In the genomic region with DNA sequence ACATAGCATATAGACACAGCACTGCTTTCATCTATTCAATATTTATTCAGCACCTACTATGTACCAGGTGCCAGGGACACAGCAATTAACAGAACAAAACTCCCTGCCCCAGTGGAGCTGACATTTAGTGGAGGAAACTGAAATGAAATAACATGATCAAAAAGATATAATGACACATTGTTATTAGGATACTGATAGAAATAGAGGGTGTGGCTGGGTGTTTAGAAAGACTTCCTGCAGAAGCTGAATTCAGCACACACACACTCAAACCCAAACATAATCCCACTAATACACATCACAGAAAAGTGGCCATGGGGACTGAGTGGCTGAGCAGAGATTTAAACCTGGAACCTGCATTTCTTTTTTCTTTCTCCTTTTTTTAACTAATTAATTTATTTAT, we compare ENCODE assay signal across 23 cellular contexts. TPM values are rescaled to one million over a fixed set of nuclear protein-coding genes. Genes with fewer than 3 reads are reported as not detected.
DNase-seq lines count a peak whose midpoint lies in the region; ATAC-seq and TF ChIP-seq lines count a peak whose summit lies in the region.
"Had no signal": no experiment of that assay in that cellular context is flagged by ENCODE, and none has a peak within 500 bp of the region (broad histone marks: within the 10 kb centered on the region; RNA-seq: fewer than 3 reads in every experiment).

No MANE protein-coding gene starts in this region.

- peak overlapping the region; percentile 95 for H3K27ac Mint-ChIP-seq in T-helper 17 cell
- H3K27ac Mint-ChIP-seq in effector memory CD8-positive, alpha-beta T cell, result peak overlapping the region; percentile 99 to 100
- H3K27ac Mint-ChIP-seq: brain had no signal

- no TSS peak for BruUV-seq in A673 (replicated peaks; lab: Mats Ljungman, UMichigan)

- H3K27me3 ChIP-seq in A673 (replicated peaks; ENCODE audit: insufficient read depth, low read depth, low read length, poor library complexity) (no peaks in the 10 kb centered on the region), BLaER1 (no peaks in the 10 kb centered on the region), colonic mucosa (peaks cover 9% of the 10 kb centered on the region)
- H3K27me3 ChIP-seq in effector memory CD4-positive, alpha-beta T cell (replicated peaks; ENCODE audit: control insufficient read depth, insufficient read depth, low read length, poor library complexity, severe bottlenecking), result no peaks in the 10 kb centered on the region

- H3K9me3 ChIP-seq in A673 (ENCODE audit: low read depth, low read length, poor library complexity, severe bottlenecking) (no peaks in the 10 kb centered on the region), BLaER1 (no peaks in the 10 kb centered on the region), T-helper 17 cell (ENCODE audit: control insufficient read depth, low read length, poor library complexity, severe bottlenecking) (no peaks in the 10 kb centered on the region), colonic mucosa (no peaks in the 10 kb centered on the region)
- H3K9me3 ChIP-seq in effector memory CD4-positive, alpha-beta T cell (ENCODE audit: control insufficient read depth, low read length), result no peaks in the 10 kb centered on the region
- H3K9me3 ChIP-seq: tibial nerve had no signal

- H3K4me1 ChIP-seq in A673 (ENCODE audit: insufficient read depth, low read length, poor library complexity, severe bottlenecking), result peaks cover 17% of the 10 kb centered on the region
- H3K4me1 ChIP-seq in BLaER1, result peaks cover 78% of the 10 kb centered on the region
- H3K4me1 ChIP-seq in colonic mucosa, result peaks cover 3% of the 10 kb centered on the region
- peaks cover 55% of the 10 kb centered on the region for H3K4me1 ChIP-seq in effector memory CD4-positive, alpha-beta T cell (ENCODE audit: control insufficient read depth, insufficient read depth, low read length, poor library complexity, severe bottlenecking)

- ATAC-seq in T-helper 17 cell, result no peak
- ATAC-seq in effector memory CD8-positive, alpha-beta T cell (replicated peaks), result no peak
- ATAC-seq: activated T-cell treated with anti-CD3 and anti-CD28 coated beads, Interleukin-2, amount 50 U/mL, for 4 hours; stimulated activated naive CD8-positive, alpha-beta T cell treated with anti-CD3 and anti-CD28 coated beads, Interleukin-15, amount 100 ng/mL, for 72 hours had no signal

- peak overlapping the region; percentile 28 for H3K4me3 Mint-ChIP-seq in T-helper 17 cell
- peak overlapping the region; percentile 96 to 97 for H3K4me3 Mint-ChIP-seq in effector memory CD8-positive, alpha-beta T cell

- H3K36me3 Mint-ChIP-seq in T-helper 17 cell (ENCODE audit: low read depth), result no peaks in the 10 kb centered on the region
- H3K36me3 Mint-ChIP-seq in effector memory CD8-positive, alpha-beta T cell (ENCODE audit: insufficient read depth), result peaks cover 29% of the 10 kb centered on the region
- H3K36me3 Mint-ChIP-seq: brain had no signal

- TF ChIP-seq CTCF in A673 (conservative IDR thresholded peaks at IDR 0.05; ENCODE audit: low read depth, low read length) (no peak), colonic mucosa (IDR thresholded peaks at IDR 0.05) (no peak)

- peak overlapping the region; percentile 97 for H3K4me2 ChIP-seq in BLaER1

- POLR2A ChIA-PET in A673 (lab: Charles Lee; ENCODE audit: low non-redundant PET), result no interaction called here

- H3K9ac ChIP-seq in BLaER1, result no peak overlapping the region
- no peak overlapping the region for H3K9ac ChIP-seq in colonic mucosa (ENCODE audit: low read depth in 2 of 2, low read length in 2 of 2)
- H3K9ac ChIP-seq: GM23248 had no signal

- H3K4me1 Mint-ChIP-seq in T-helper 17 cell, result peaks cover 46% of the 10 kb centered on the region
- peaks cover 57 to 63% of the 10 kb centered on the region in 2 donors for H3K4me1 Mint-ChIP-seq in effector memory CD8-positive, alpha-beta T cell (ENCODE audit: low read depth in 2 of 2)

- H3K4me3 ChIP-seq in A673 (ENCODE audit: low read depth, low read length, poor library complexity, severe bottlenecking) (no peak overlapping the region), BLaER1 (no peak overlapping the region), colonic mucosa (no peak overlapping the region)
- H3K4me3 ChIP-seq in effector memory CD4-positive, alpha-beta T cell (ENCODE audit: insufficient read depth, low read depth, low read length, poor library complexity, severe bottlenecking), result no peak overlapping the region
- H3K4me3 ChIP-seq: GM23248, lung, tibial nerve had no signal

- H3K36me3 ChIP-seq in A673 (ENCODE audit: insufficient read depth, low read length, poor library complexity, severe bottlenecking) (no peaks in the 10 kb centered on the region), BLaER1 (no peaks in the 10 kb centered on the region), colonic mucosa (no peaks in the 10 kb centered on the region)
- H3K36me3 ChIP-seq in effector memory CD4-positive, alpha-beta T cell (ENCODE audit: control insufficient read depth, insufficient read depth, low read length), result no peaks in the 10 kb centered on the region
- H3K36me3 ChIP-seq: tibial nerve, WERI-Rb-1 had no signal

- no peaks in the 10 kb centered on the region for H3K27me3 Mint-ChIP-seq in T-helper 17 cell
- H3K27me3 Mint-ChIP-seq in effector memory CD8-positive, alpha-beta T cell, result no peaks in the 10 kb centered on the region
- H3K27me3 Mint-ChIP-seq: stimulated activated naive CD8-positive, alpha-beta T cell treated with anti-CD3 and anti-CD28 coated beads, Interleukin-15, amount 100 ng/mL, for 72 hours had no signal

- H3K9me3 Mint-ChIP-seq in effector memory CD8-positive, alpha-beta T cell, result no peaks in the 10 kb centered on the region
- H3K9me3 Mint-ChIP-seq: activated T-cell treated with anti-CD3 and anti-CD28 coated beads, Interleukin-2, amount 50 U/mL, for 4 hours; brain; stimulated activated naive CD8-positive, alpha-beta T cell treated with anti-CD3 and anti-CD28 coated beads, Interleukin-15, amount 100 ng/mL, for 72 hours had no signal

- H4K20me1 ChIP-seq in BLaER1, result peaks cover 16% of the 10 kb centered on the region

- intact Hi-C loops in A673 (cut with micrococcal nuclease; ENCODE audit: unreplicated experiment), result loop anchor here (10.0 kb wide), 1 partner anchor 248 kb away; the partner anchor contains the start of gene ILF3
- intact Hi-C loops in colonic mucosa (cut with DNase I), result no loop called here

- H3K27ac ChIP-seq in A673 (ENCODE audit: low read depth, low read length, poor library complexity, severe bottlenecking), result peak overlapping the region; percentile 25
- H3K27ac ChIP-seq in BLaER1, result no peak overlapping the region
- no peak overlapping the region for H3K27ac ChIP-seq in colonic mucosa
- no peak overlapping the region for H3K27ac ChIP-seq in effector memory CD4-positive, alpha-beta T cell (ENCODE audit: insufficient read depth, low read length, poor library complexity, severe bottlenecking)
- H3K27ac ChIP-seq: GM23248, tibial nerve, WERI-Rb-1 had no signal

- no peak for DNase-seq in A673 (ENCODE audit: low spot score)
- DNase-seq in T-helper 17 cell, result no peak
- no peak for DNase-seq in effector memory CD8-positive, alpha-beta T cell
- DNase-seq in NCI-H146 treated with DMSO at 0.1 percent for 48 hours (lab: John Stamatoyannopoulos, UW; ENCODE audit: unreplicated experiment), result no peak
- DNase-seq in stimulated activated CD4-positive, alpha-beta T cell treated with anti-CD3 and anti-CD28 coated beads, Interleukin-1b, Interleukin-23, amount 100 ng/mL, for 48 hours, result no peak
- no peak for DNase-seq in colonic mucosa
- no peak for DNase-seq in effector memory CD4-positive, alpha-beta T cell
- DNase-seq: activated CD4-positive, alpha-beta T cell treated with anti-CD3 and anti-CD28 coated beads, Interleukin-2, amount 50 U/mL, for 48 hours; activated T-cell treated with anti-CD3 and anti-CD28 coated beads, Interleukin-2, amount 50 U/mL, for 4 hours; EL; GM23248; NCI-H1092 treated with DMSO at 0.1 percent for 48 hours; NCI-H2081; NCI-H446; nucleus accumbens; SHP77 treated with DMSO at 0.1 percent for 48 hours; small intestine; stimulated activated naive CD8-positive, alpha-beta T cell treated with anti-CD3 and anti-CD28 coated beads, Interleukin-15, amount 100 ng/mL, for 72 hours; WERI-Rb-1 had no signal

- CTCF ChIA-PET in A673 (lab: Charles Lee), result interaction anchor here (2.0 to 5.6 kb wide), 2 partner anchors 10 to 17 kb away, joined by 8 to 34 read pairs; no protein-coding TSS in a partner anchor

RNA-seq across cellular contexts. Expression of gene CDC37, which starts 3.8 kb away (rescaled TPM):
- total RNA-seq in A673 (2021) (272 and 288 TPM in 2 replicates), T-helper 17 cell (100 to 1,000 TPM; 198 to 207 TPM), colonic mucosa (100 to 1,000 TPM; 128 to 286 TPM)

RNA-seq across cellular contexts. Expression of gene PDE4A, which starts 13.2 kb away (rescaled TPM):
- total RNA-seq in A673 (2021) (32.5 and 40.1 TPM in 2 replicates), T-helper 17 cell (1 to 10 TPM; 5.7 to 9.5 TPM), colonic mucosa (10 to 100 TPM in 1 of 2 donors, 1 to 10 TPM in 1; 8.6 to 13.8 TPM)

RNA-seq across cellular contexts. Expression of gene TYK2, which starts 26.7 kb away (rescaled TPM):
- 118 and 121 TPM in 2 replicates for total RNA-seq in A673 (2021)
- 100 to 1,000 TPM; 241 to 267 TPM for total RNA-seq in T-helper 17 cell
- 100 to 1,000 TPM in 1 of 2 donors, 10 to 100 TPM in 1; 76.3 to 148 TPM for total RNA-seq in colonic mucosa
